In the genomic region with DNA sequence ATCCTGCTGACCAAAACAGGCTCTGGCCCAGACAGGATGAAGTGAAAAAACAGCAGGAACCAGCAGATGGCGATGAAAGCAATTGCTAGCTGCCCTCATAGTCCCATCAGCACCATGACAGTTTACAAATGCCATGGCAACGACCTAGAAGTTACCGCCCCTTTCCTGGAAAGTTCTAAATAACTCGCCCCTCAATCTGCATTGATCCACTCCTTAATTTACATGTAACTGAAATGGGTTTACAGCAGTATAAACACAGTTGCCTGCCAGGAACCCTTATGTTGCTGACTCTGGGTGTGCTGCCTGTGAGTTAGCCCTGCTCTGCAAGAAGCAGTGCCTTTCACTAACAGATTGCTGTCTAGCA, we compare ENCODE assay signal across 8 cellular contexts.
DNase-seq lines count a peak whose midpoint lies in the region; ATAC-seq and TF ChIP-seq lines count a peak whose summit lies in the region.

No MANE protein-coding gene starts in this region.

- H3K79me2 ChIP-seq in parathyroid adenoma: no peaks in the 10 kb centered on the region

- peak; percentile 64 for TF ChIP-seq CTCF in GM12874 (IDR thresholded peaks at IDR 0.05; ENCODE audit: insufficient read depth, low read depth, low read length)
- TF ChIP-seq CTCF in parathyroid adenoma (IDR thresholded peaks at IDR 0.05): peak; percentile 26

- H3K9me3 ChIP-seq in parathyroid adenoma (ENCODE audit: control insufficient read depth, low read length): no peaks in the 10 kb centered on the region

- no peaks in the 10 kb centered on the region for H3K4me1 ChIP-seq in parathyroid adenoma

- H3K4me2 ChIP-seq in parathyroid adenoma (ENCODE audit: low read length): no peak overlapping the region

- no peak overlapping the region for H3K9ac ChIP-seq in parathyroid adenoma

- peak; percentile 61 for DNase-seq in AG20443 (ENCODE audit: low spot score)
- DNase-seq in NCI-H2029 (lab: John Stamatoyannopoulos, UW): peak; percentile 21
- DNase-seq in activated CD4-positive, alpha-beta T cell treated with anti-CD3 and anti-CD28 coated beads, Interleukin-2, amount 50 U/mL, for 1 hour: peak; percentile 4
- DNase-seq in foreskin melanocyte: peak; percentile 57
- no peak for DNase-seq in GF-D8 (lab: John Stamatoyannopoulos, UW)

- H2AFZ ChIP-seq in parathyroid adenoma: no peak overlapping the region

- peak; percentile 95 for ATAC-seq in HG02642 (IDR thresholded peaks at IDR 0.05; ENCODE audit: poor library complexity, unreplicated experiment)

- H3K27me3 ChIP-seq in parathyroid adenoma (ENCODE audit: control insufficient read depth, insufficient read depth, low read length): no peaks in the 10 kb centered on the region

- no peaks in the 10 kb centered on the region for H3K36me3 ChIP-seq in parathyroid adenoma (ENCODE audit: control insufficient read depth, insufficient read depth, low read length)

- no peak overlapping the region for H3K27ac ChIP-seq in parathyroid adenoma

- H3K4me3 ChIP-seq in parathyroid adenoma (ENCODE audit: low read depth, low read length): no peak overlapping the region
